1 cellular context compared by ENCODE assay signal in genomic region chr5:6716634-6717149, GRCh38.
TF ChIP-seq lines count a peak whose summit lies in the region.

No MANE protein-coding gene starts in this region.

TF ChIP-seq in K562, 482 proteins besides CTCF, POLR2A, EP300 and RAD21 (continued from another document):
- no peak for TF ChIP-seq MGA (IDR thresholded peaks at IDR 0.05)
- no peak for TF ChIP-seq SRSF9 (IDR thresholded peaks at IDR 0.05; ENCODE audit: borderline replicate concordance, low read depth, low read length)
- no peak for TF ChIP-seq HINFP (tag; conservative IDR thresholded peaks at IDR 0.05; ENCODE audit: low read depth)
- TF ChIP-seq EZH2 (IDR thresholded peaks at IDR 0.05; ENCODE audit: borderline replicate concordance, low read depth, low read length): no peak
- TF ChIP-seq NEUROD1 (IDR thresholded peaks at IDR 0.05; ENCODE audit: borderline replicate concordance, low read depth, low read length, partially characterized antibody): no peak
- no peak for TF ChIP-seq ESRRA (IDR thresholded peaks at IDR 0.05; ENCODE audit: borderline replicate concordance, low read depth)
